Comparison of ENCODE assay signal across 8 cellular contexts in genomic region chr17:47660064-47660492, GRCh38. TPM values are rescaled to one million over a fixed set of nuclear protein-coding genes. Genes with fewer than 3 reads are reported as not detected.
DNase-seq lines count a peak whose midpoint lies in the region; ATAC-seq, FAIRE-seq and TF ChIP-seq lines count a peak whose summit lies in the region.

No MANE protein-coding gene starts in this region.

- intact Hi-C loops in PC-3 (cut with micrococcal nuclease) = no loop called here

- H3K4me2 ChIP-seq in PC-3 (ENCODE audit: low read length) = no peak overlapping the region

- TF ChIP-seq POLR2A in GM12892 (IDR thresholded peaks at IDR 0.05; ENCODE audit: low read depth, low read length) = peak; percentile 29; the same call in 1 of the 2 replicates

- H3K27me3 ChIP-seq in PC-3 (ENCODE audit: low read length) (no peaks in the 10 kb centered on the region), mononuclear cell (ENCODE audit: insufficient read depth, low read length) (no peaks in the 10 kb centered on the region)

- peak; percentile 38 for FAIRE-seq in GM12892 (lab: Jason Lieb, UNC)

- POLR2A ChIA-PET in PC-3 (lab: Charles Lee; ENCODE audit: unreplicated experiment) = no interaction called here

- no peak overlapping the region for H3K4me3 ChIP-seq in PC-3 (ENCODE audit: low read length)
- peak overlapping the region; percentile 16 for H3K4me3 ChIP-seq in mononuclear cell (ENCODE audit: low read length)

- CTCF ChIA-PET in PC-3 (lab: Charles Lee) = no interaction called here

- H3K9ac ChIP-seq in PC-3 (ENCODE audit: low read length) = no peak overlapping the region

- peaks cover 24% of the 10 kb centered on the region for H3F3A ChIP-seq in PC-3 (ENCODE audit: low read length, unreplicated experiment)

- TF ChIP-seq CTCF in PC-3 (conservative IDR thresholded peaks at IDR 0.05; ENCODE audit: low read depth, low read length) (no peak), omental fat pad (IDR thresholded peaks at IDR 0.05) (no peak)

- no TSS peak for BruUV-seq in PC-3 (replicated peaks; lab: Mats Ljungman, UMichigan)

- peaks cover 63% of the 10 kb centered on the region for H4K20me1 ChIP-seq in PC-3 (ENCODE audit: low read length)

- peak; percentile 67 for ATAC-seq in HG02610 (IDR thresholded peaks at IDR 0.05; ENCODE audit: unreplicated experiment)
- ATAC-seq in PC-3 = 0 out of 2 replicates have a peak, but pooled peaks have one; percentile 34
- ATAC-seq in omental fat pad (ENCODE audit: low FRiP score) = no peak

- no peak overlapping the region for H2AFZ ChIP-seq in PC-3 (ENCODE audit: low read length)

- peaks cover 87% of the 10 kb centered on the region for H3K36me3 ChIP-seq in PC-3 (ENCODE audit: low read depth, low read length)

- H3K79me2 ChIP-seq in PC-3 (ENCODE audit: low read length) = peaks cover 55% of the 10 kb centered on the region

- no peaks in the 10 kb centered on the region for H3K9me2 ChIP-seq in PC-3 (replicated peaks; ENCODE audit: low read length)

- DNase-seq in GM12892 (ENCODE audit: insufficient read length) (no peak), PC-3 (no peak), NCI-H2227 (lab: John Stamatoyannopoulos, UW; ENCODE audit: unreplicated experiment) (no peak), NCI-H2029 treated with DMSO at 0.1 percent for 48 hours (lab: John Stamatoyannopoulos, UW) (no peak), omental fat pad (ENCODE audit: low spot score) (no peak), NCI-H187 treated with DMSO at 0.1 percent for 48 hours (lab: John Stamatoyannopoulos, UW) (no peak)

- 0 out of 2 replicates have a peak, but pooled peaks cover 2% of the 10 kb centered on the region for H3K4me1 ChIP-seq in PC-3 (ENCODE audit: insufficient read depth, low read length)
- H3K4me1 ChIP-seq in mononuclear cell (ENCODE audit: insufficient read depth, low read length) = peaks cover 58% of the 10 kb centered on the region

- H3K9me3 ChIP-seq in PC-3 (ENCODE audit: low read length) (no peaks in the 10 kb centered on the region), mononuclear cell (ENCODE audit: low read depth, low read length) (no peaks in the 10 kb centered on the region)

- H3K27ac ChIP-seq in PC-3 (ENCODE audit: low read length) = no peak overlapping the region

RNA-seq across cellular contexts. Expression of gene KPNB1, which starts 10.4 kb away (rescaled TPM):
- polyA plus RNA-seq in GM12892 (2012; ENCODE audit: missing spikeins) = 343 TPM
- total RNA-seq in PC-3 (2014; rRNA removed) (390 and 437 TPM in 2 replicates), mononuclear cell (161 TPM), omental fat pad (100 to 1,000 TPM; 193 to 335 (median 207) TPM)

RNA-seq across cellular contexts. Expression of gene TBKBP1, which starts 33.9 kb away (rescaled TPM):
- 0.59 TPM for polyA plus RNA-seq in GM12892 (2012; ENCODE audit: missing spikeins)
- total RNA-seq in PC-3 (2014; rRNA removed) (9.0 and 12.8 TPM in 2 replicates), mononuclear cell (4.7 TPM), omental fat pad (10 to 100 TPM in 3 of 4 donors, 1 to 10 TPM in 1; 4.0 to 15.6 (median 10.5) TPM)
